Comparison of ENCODE assay signal across 8 cellular contexts in genomic region chr1:11805454-11806306, GRCh38. TPM values are rescaled to one million over a fixed set of nuclear protein-coding genes. Genes with fewer than 3 reads are reported as not detected.
A peak's percentile ranks its signal among the peaks of the same experiment; 100 is the strongest.
DNase-seq lines count a peak whose midpoint lies in the region; ATAC-seq, FAIRE-seq and TF ChIP-seq lines count a peak whose summit lies in the region.

TSS of gene CLCN6 (plus strand) at chr1:11806191. CDS start at chr1:11806263, 72 bp downstream.
TSS of gene MTHFR (minus strand) at chr1:11805964. CDS start at chr1:11803116, 2,848 bp downstream.

- H3K9me3 ChIP-seq in WERI-Rb-1 (ENCODE audit: severe bottlenecking) = no peaks in the 10 kb centered on the region

- H3K27me3 ChIP-seq in WERI-Rb-1 (ENCODE audit: insufficient read depth, low read depth, severe bottlenecking) (no peaks in the 10 kb centered on the region), bronchial epithelial cell (ENCODE audit: control insufficient read depth, insufficient read depth, low read length) (no peaks in the 10 kb centered on the region)

- DNase-seq in ACHN (peak; percentile 98), NCI-H2227 (lab: John Stamatoyannopoulos, UW; ENCODE audit: unreplicated experiment) (peak; percentile 99), WERI-Rb-1 (peak; percentile 99), bronchial epithelial cell (ENCODE audit: low read depth) (peak; percentile 96), iPS-NIHi7 (ENCODE audit: extremely low spot score) (peak; percentile 99), smooth muscle cell of the brain vasculature (ENCODE audit: low read depth, low spot score) (peak; percentile 98)

- TF ChIP-seq CTCF in WERI-Rb-1 (IDR thresholded peaks at IDR 0.05; ENCODE audit: low read depth, low read length) = no peak
- no peak for TF ChIP-seq CTCF in bronchial epithelial cell (IDR thresholded peaks at IDR 0.05; ENCODE audit: insufficient read depth, low read length, severe bottlenecking)

- H3K27ac ChIP-seq in WERI-Rb-1 = peak within 1 kb of the TSS; percentile 79

- peak; percentile 88 for ATAC-seq in GM18873 (IDR thresholded peaks at IDR 0.05; ENCODE audit: low FRiP score, unreplicated experiment)
- ATAC-seq in HG03139 (IDR thresholded peaks at IDR 0.05; ENCODE audit: unreplicated experiment) = peak; percentile 76

- H3K36me3 ChIP-seq in WERI-Rb-1 (peaks cover 38% of the 10 kb centered on the region), bronchial epithelial cell (ENCODE audit: control insufficient read depth, insufficient read depth, low read length) (peaks cover 7% of the 10 kb centered on the region)

- H3K4me3 ChIP-seq in WERI-Rb-1 (ENCODE audit: low read depth, low read length) (peak within 1 kb of the TSS; percentile 64), bronchial epithelial cell (ENCODE audit: low read depth, low read length) (peak within 1 kb of the TSS; percentile 79)

- in situ Hi-C loops in ACHN (cut with HindIII; ENCODE audit: low pct_ligation_motif_present, low pct_unique_long_range_greater_than_20kb, low sequenced_read_pairs) = no loop called here

- FAIRE-seq in bronchial epithelial cell (lab: Jason Lieb, UNC) = no peak

RNA-seq across cellular contexts. Expression of gene CLCN6, which starts in this region (rescaled TPM):
- total RNA-seq in bronchial epithelial cell = 4.5 and 6.6 TPM in 2 replicates

RNA-seq across cellular contexts. Expression of gene MTHFR, which starts in this region (rescaled TPM):
- 16.3 and 21.6 TPM in 2 replicates for total RNA-seq in bronchial epithelial cell

Comparison
In these comparisons a context has a peak if more than half of its experiments do, and no peak if none do; other contexts are left out.
1. Peak in every context shown above with its lines: DNase-seq, ATAC-seq, H3K4me3 ChIP-seq and H3K27ac ChIP-seq.